Comparison of ENCODE assay signal across 1 cellular context in the genomic region with DNA sequence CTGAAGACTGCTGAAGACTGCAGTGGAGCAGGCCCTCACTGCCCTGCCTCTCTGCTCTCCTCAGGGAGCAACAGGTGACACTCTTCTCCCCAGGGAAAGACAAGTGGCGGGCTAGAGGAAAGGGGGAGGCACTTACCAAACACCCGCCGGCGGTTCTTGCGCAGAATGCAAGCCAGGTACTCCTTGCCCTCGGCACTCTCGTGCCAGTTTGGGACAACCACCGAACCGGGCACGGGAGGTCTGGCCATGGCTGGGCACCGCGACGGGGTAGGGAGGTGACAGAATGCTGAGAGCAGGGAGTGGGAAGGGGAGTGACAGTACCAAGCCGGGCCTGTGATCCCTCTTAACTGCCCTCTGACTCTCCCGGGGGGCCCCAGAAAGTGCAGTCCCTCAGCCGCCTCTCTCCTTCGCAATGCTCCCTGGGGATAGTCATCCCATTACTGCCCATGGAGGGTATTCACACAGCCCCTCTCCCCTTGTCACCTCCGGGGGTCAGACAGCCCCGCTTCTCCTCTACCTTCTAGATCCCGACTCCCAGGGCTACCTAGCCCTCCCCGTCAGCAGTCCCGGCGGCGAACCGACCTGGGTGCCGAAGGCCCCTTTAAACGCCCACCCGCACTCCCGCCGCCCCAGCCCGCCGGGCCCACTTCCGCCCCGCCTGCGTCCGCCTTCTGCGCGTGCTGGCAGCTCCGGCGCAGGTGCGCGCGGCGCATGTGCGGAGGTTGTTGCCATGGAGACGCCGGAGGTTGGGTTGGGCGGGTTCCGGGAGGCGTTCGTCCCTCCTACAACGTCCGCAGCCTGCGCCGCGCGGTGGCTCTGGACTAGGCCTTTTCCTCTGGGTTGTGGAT.
A peak's percentile ranks its signal among the peaks of the same experiment; 100 is the strongest.
TF ChIP-seq lines count a peak whose summit lies in the region.

A gene with protein sequence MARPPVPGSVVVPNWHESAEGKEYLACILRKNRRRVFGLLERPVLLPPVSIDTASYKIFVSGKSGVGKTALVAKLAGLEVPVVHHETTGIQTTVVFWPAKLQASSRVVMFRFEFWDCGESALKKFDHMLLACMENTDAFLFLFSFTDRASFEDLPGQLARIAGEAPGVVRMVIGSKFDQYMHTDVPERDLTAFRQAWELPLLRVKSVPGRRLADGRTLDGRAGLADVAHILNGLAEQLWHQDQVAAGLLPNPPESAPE (minus strand): TSS at position 689 of the 848 bp plus-strand sequence. CDS start 441 bp downstream, at position 248.

TF ChIP-seq in HepG2, 621 proteins besides CTCF, POLR2A, EP300 and RAD21 (continued from another document and continues in another):
- TF ChIP-seq ZNF451 (CRISPR knock-in tag; IDR thresholded peaks at IDR 0.05), result no peak
- TF ChIP-seq SIX4 (CRISPR knock-in tag; IDR thresholded peaks at IDR 0.05), result peak; percentile 16; the same call in 1 of the 2 replicates
- TF ChIP-seq, protein P1, sequence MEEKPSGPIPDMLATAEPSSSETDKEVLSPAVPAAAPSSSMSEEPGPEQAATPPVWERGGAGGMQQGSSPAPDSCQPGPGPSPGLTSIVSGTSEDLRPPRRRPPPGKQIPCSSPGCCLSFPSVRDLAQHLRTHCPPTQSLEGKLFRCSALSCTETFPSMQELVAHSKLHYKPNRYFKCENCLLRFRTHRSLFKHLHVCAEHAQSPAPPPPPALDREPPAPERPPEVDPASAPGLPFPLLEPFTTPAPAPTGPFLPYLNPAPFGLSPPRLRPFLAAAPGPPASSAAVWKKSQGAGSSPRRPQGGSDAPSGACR (CRISPR knock-in tag; IDR thresholded peaks at IDR 0.05), result 0 out of 2 replicates have a peak, but pooled peaks have one; percentile 23
- no peak for TF ChIP-seq MATR3 (CRISPR knock-in tag; IDR thresholded peaks at IDR 0.05)
- TF ChIP-seq SP2 (CRISPR knock-in tag; IDR thresholded peaks at IDR 0.05), result no peak
- TF ChIP-seq ARHGAP35 (CRISPR knock-in tag; IDR thresholded peaks at IDR 0.05; ENCODE audit: borderline replicate concordance), result no peak
- TF ChIP-seq MEIS2 (CRISPR knock-in tag; IDR thresholded peaks at IDR 0.05), result 0 out of 2 replicates have a peak, but pooled peaks have one; percentile 52
- TF ChIP-seq, protein P2, sequence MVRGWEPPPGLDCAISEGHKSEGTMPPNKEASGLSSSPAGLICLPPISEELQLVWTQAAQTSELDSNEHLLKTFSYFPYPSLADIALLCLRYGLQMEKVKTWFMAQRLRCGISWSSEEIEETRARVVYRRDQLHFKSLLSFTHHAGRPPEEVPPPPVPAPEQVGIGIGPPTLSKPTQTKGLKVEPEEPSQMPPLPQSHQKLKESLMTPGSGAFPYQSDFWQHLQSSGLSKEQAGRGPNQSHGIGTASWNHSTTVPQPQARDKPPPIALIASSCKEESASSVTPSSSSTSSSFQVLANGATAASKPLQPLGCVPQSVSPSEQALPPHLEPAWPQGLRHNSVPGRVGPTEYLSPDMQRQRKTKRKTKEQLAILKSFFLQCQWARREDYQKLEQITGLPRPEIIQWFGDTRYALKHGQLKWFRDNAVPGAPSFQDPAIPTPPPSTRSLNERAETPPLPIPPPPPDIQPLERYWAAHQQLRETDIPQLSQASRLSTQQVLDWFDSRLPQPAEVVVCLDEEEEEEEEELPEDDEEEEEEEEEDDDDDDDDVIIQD (CRISPR knock-in tag; IDR thresholded peaks at IDR 0.05; ENCODE audit: low read depth), result no peak
- no peak for TF ChIP-seq SMARCE1 (IDR thresholded peaks at IDR 0.05; ENCODE audit: borderline replicate concordance)
- TF ChIP-seq, protein P3, sequence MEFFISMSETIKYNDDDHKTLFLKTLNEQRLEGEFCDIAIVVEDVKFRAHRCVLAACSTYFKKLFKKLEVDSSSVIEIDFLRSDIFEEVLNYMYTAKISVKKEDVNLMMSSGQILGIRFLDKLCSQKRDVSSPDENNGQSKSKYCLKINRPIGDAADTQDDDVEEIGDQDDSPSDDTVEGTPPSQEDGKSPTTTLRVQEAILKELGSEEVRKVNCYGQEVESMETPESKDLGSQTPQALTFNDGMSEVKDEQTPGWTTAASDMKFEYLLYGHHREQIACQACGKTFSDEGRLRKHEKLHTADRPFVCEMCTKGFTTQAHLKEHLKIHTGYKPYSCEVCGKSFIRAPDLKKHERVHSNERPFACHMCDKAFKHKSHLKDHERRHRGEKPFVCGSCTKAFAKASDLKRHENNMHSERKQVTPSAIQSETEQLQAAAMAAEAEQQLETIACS (CRISPR knock-in tag; IDR thresholded peaks at IDR 0.05), result peak; percentile 80
- peak; percentile 62 for TF ChIP-seq SP5 (CRISPR knock-in tag; IDR thresholded peaks at IDR 0.05; ENCODE audit: borderline replicate concordance, low read depth)
- TF ChIP-seq CHCHD3 (CRISPR knock-in tag; IDR thresholded peaks at IDR 0.05), result no peak
- TF ChIP-seq MAZ (IDR thresholded peaks at IDR 0.05; ENCODE audit: borderline replicate concordance, low read depth, low read length), result peak; percentile 56; the same call in 1 of the 2 replicates
- 0 out of 2 replicates have a peak, but pooled peaks have one; percentile 32 for TF ChIP-seq MAZ (CRISPR knock-in tag; IDR thresholded peaks at IDR 0.05; ENCODE audit: low read depth)
- no peak for TF ChIP-seq SMAD9 (CRISPR knock-in tag; IDR thresholded peaks at IDR 0.05)
- TF ChIP-seq, protein P4, sequence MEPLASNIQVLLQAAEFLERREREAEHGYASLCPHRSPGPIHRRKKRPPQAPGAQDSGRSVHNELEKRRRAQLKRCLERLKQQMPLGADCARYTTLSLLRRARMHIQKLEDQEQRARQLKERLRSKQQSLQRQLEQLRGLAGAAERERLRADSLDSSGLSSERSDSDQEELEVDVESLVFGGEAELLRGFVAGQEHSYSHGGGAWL (CRISPR knock-in tag; IDR thresholded peaks at IDR 0.05), result 0 out of 2 replicates have a peak, but pooled peaks have one; percentile 60
- no peak for TF ChIP-seq ZNF569 (CRISPR knock-in tag; IDR thresholded peaks at IDR 0.05; ENCODE audit: borderline replicate concordance)
- TF ChIP-seq NFIB (CRISPR knock-in tag; IDR thresholded peaks at IDR 0.05; ENCODE audit: borderline replicate concordance), result no peak
- TF ChIP-seq, protein P5, sequence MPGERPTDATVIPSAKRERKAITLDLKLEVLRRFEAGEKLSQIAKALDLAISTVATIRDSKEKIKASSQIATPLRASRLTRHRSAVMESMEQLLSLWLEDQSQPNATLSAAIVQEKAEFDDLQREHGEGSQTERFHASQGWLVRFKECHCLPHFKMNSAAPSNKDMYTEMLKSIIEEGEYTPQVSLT (CRISPR knock-in tag; IDR thresholded peaks at IDR 0.05; ENCODE audit: borderline replicate concordance, low read depth), result no peak
- TF ChIP-seq TARDBP (CRISPR knock-in tag; IDR thresholded peaks at IDR 0.05), result peak; percentile 62; the same call in 1 of the 2 replicates
- 0 out of 2 replicates have a peak, but pooled peaks have one; percentile 70 for TF ChIP-seq ZFP90 (CRISPR knock-in tag; IDR thresholded peaks at IDR 0.05; ENCODE audit: borderline replicate concordance)
- TF ChIP-seq, protein P6, sequence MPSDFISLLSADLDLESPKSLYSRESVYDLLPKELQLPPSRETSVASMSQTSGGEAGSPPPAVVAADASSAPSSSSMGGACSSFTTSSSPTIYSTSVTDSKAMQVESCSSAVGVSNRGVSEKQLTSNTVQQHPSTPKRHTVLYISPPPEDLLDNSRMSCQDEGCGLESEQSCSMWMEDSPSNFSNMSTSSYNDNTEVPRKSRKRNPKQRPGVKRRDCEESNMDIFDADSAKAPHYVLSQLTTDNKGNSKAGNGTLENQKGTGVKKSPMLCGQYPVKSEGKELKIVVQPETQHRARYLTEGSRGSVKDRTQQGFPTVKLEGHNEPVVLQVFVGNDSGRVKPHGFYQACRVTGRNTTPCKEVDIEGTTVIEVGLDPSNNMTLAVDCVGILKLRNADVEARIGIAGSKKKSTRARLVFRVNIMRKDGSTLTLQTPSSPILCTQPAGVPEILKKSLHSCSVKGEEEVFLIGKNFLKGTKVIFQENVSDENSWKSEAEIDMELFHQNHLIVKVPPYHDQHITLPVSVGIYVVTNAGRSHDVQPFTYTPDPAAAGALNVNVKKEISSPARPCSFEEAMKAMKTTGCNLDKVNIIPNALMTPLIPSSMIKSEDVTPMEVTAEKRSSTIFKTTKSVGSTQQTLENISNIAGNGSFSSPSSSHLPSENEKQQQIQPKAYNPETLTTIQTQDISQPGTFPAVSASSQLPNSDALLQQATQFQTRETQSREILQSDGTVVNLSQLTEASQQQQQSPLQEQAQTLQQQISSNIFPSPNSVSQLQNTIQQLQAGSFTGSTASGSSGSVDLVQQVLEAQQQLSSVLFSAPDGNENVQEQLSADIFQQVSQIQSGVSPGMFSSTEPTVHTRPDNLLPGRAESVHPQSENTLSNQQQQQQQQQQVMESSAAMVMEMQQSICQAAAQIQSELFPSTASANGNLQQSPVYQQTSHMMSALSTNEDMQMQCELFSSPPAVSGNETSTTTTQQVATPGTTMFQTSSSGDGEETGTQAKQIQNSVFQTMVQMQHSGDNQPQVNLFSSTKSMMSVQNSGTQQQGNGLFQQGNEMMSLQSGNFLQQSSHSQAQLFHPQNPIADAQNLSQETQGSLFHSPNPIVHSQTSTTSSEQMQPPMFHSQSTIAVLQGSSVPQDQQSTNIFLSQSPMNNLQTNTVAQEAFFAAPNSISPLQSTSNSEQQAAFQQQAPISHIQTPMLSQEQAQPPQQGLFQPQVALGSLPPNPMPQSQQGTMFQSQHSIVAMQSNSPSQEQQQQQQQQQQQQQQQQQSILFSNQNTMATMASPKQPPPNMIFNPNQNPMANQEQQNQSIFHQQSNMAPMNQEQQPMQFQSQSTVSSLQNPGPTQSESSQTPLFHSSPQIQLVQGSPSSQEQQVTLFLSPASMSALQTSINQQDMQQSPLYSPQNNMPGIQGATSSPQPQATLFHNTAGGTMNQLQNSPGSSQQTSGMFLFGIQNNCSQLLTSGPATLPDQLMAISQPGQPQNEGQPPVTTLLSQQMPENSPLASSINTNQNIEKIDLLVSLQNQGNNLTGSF (CRISPR knock-in tag; IDR thresholded peaks at IDR 0.05), result 0 out of 2 replicates have a peak, but pooled peaks have one; percentile 49
- TF ChIP-seq, protein P7, sequence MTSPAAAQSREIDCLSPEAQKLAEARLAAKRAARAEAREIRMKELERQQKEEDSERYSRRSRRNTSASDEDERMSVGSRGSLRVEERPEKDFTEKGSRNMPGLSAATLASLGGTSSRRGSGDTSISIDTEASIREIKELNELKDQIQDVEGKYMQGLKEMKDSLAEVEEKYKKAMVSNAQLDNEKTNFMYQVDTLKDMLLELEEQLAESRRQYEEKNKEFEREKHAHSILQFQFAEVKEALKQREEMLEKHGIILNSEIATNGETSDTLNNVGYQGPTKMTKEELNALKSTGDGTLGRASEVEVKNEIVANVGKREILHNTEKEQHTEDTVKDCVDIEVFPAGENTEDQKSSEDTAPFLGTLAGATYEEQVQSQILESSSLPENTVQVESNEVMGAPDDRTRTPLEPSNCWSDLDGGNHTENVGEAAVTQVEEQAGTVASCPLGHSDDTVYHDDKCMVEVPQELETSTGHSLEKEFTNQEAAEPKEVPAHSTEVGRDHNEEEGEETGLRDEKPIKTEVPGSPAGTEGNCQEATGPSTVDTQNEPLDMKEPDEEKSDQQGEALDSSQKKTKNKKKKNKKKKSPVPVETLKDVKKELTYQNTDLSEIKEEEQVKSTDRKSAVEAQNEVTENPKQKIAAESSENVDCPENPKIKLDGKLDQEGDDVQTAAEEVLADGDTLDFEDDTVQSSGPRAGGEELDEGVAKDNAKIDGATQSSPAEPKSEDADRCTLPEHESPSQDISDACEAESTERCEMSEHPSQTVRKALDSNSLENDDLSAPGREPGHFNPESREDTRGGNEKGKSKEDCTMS (CRISPR knock-in tag; conservative IDR thresholded peaks at IDR 0.05), result no peak
- TF ChIP-seq ZNF644 (CRISPR knock-in tag; IDR thresholded peaks at IDR 0.05; ENCODE audit: low read depth), result no peak
- TF ChIP-seq ZNF367 (CRISPR knock-in tag; IDR thresholded peaks at IDR 0.05; ENCODE audit: borderline replicate concordance), result no peak
- no peak for TF ChIP-seq ZNF34 (CRISPR knock-in tag; IDR thresholded peaks at IDR 0.05; ENCODE audit: borderline replicate concordance)
- TF ChIP-seq, protein P8, sequence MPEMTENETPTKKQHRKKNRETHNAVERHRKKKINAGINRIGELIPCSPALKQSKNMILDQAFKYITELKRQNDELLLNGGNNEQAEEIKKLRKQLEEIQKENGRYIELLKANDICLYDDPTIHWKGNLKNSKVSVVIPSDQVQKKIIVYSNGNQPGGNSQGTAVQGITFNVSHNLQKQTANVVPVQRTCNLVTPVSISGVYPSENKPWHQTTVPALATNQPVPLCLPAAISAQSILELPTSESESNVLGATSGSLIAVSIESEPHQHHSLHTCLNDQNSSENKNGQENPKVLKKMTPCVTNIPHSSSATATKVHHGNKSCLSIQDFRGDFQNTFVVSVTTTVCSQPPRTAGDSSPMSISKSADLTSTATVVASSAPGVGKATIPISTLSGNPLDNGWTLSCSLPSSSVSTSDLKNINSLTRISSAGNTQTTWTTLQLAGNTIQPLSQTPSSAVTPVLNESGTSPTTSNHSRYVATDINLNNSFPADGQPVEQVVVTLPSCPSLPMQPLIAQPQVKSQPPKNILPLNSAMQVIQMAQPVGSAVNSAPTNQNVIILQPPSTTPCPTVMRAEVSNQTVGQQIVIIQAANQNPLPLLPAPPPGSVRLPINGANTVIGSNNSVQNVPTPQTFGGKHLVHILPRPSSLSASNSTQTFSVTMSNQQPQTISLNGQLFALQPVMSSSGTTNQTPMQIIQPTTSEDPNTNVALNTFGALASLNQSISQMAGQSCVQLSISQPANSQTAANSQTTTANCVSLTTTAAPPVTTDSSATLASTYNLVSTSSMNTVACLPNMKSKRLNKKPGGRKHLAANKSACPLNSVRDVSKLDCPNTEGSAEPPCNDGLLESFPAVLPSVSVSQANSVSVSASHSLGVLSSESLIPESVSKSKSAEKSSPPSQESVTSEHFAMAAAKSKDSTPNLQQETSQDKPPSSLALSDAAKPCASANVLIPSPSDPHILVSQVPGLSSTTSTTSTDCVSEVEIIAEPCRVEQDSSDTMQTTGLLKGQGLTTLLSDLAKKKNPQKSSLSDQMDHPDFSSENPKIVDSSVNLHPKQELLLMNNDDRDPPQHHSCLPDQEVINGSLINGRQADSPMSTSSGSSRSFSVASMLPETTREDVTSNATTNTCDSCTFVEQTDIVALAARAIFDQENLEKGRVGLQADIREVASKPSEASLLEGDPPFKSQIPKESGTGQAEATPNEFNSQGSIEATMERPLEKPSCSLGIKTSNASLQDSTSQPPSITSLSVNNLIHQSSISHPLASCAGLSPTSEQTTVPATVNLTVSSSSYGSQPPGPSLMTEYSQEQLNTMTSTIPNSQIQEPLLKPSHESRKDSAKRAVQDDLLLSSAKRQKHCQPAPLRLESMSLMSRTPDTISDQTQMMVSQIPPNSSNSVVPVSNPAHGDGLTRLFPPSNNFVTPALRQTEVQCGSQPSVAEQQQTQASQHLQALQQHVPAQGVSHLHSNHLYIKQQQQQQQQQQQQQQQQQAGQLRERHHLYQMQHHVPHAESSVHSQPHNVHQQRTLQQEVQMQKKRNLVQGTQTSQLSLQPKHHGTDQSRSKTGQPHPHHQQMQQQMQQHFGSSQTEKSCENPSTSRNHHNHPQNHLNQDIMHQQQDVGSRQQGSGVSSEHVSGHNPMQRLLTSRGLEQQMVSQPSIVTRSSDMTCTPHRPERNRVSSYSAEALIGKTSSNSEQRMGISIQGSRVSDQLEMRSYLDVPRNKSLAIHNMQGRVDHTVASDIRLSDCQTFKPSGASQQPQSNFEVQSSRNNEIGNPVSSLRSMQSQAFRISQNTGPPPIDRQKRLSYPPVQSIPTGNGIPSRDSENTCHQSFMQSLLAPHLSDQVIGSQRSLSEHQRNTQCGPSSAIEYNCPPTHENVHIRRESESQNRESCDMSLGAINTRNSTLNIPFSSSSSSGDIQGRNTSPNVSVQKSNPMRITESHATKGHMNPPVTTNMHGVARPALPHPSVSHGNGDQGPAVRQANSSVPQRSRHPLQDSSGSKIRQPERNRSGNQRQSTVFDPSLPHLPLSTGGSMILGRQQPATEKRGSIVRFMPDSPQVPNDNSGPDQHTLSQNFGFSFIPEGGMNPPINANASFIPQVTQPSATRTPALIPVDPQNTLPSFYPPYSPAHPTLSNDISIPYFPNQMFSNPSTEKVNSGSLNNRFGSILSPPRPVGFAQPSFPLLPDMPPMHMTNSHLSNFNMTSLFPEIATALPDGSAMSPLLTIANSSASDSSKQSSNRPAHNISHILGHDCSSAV (CRISPR knock-in tag; IDR thresholded peaks at IDR 0.05; ENCODE audit: borderline replicate concordance), result no peak
- TF ChIP-seq SP4 (CRISPR knock-in tag; IDR thresholded peaks at IDR 0.05), result peak; percentile 39; the same call in 1 of the 2 replicates
- no peak for TF ChIP-seq RXRA (CRISPR knock-in tag; IDR thresholded peaks at IDR 0.05)
- TF ChIP-seq MEF2D (CRISPR knock-in tag; IDR thresholded peaks at IDR 0.05), result no peak
- no peak for TF ChIP-seq ZNF709 (CRISPR knock-in tag; IDR thresholded peaks at IDR 0.05)
